ENCODE assay signal across 8 cellular contexts in the genomic region with DNA sequence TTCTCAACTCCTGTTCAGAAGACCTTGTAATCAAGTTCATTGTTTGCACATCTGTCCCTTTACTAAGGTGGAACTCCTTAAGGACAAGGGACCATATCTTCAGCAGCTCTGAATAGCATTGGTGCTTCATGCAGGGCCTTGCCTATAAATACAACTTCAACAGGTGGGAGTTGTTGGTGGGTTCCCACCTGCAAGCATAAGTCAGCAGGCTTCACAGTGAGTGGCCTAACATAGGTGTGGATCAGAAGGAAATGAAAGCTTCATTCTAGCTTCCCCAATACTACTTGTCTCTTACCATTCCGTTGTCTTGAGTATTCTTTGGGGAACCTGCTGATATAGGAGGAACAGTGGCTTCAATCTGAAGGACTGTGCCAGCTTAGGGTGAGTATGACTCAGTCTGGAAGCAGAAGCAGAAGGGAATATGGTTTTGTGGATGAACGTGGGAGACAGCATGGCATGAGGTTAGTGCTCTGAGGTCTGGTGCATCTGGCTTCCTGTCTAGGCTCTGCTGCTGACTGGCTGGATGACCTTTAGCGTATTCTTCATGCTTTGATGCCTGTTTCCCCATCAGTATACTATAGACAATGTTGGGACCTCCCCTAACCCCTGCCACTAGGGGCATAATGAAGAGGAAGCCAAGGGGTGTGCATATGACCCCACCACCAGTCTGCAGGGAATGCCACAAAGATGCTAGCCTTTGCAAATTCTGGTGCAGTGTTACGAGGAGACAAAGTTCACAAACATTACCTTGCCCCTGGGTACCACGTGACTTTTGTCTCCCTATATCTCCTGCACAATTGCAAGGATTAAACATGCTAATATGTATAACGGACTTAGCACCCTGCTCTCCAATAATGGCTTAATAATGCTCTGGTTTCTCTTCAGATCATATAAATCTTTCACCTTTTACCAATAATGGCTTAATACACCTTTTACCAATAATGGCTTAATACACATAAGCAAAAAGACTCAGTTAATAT.
DNase-seq lines count a peak whose midpoint lies in the region; ATAC-seq and TF ChIP-seq lines count a peak whose summit lies in the region.

No MANE protein-coding gene starts in this region.

- no peaks in the 10 kb centered on the region for H3K36me3 ChIP-seq in SU-DHL-6 (ENCODE audit: low read length)

- no peak overlapping the region for H3K4me3 ChIP-seq in SU-DHL-6 (ENCODE audit: insufficient read depth, low read length, poor library complexity, severe bottlenecking)

- CTCF ChIA-PET in activated CD4-positive, alpha-beta memory T cell treated with anti-CD3 and anti-CD28 coated beads for 36 hours (lab: Charles Lee) = interaction anchor here (1.2 to 1.8 kb wide), 2 partner anchors 9 to 20 kb away, joined by 4 to 5 read pairs; no protein-coding TSS in a partner anchor
- CTCF ChIA-PET in activated CD4-positive, alpha-beta memory T cell treated with anti-CD3 and anti-CD28 coated beads, Interleukin-2, amount 10 ng/mL, durations not matched to agents 7 days and 5 days (lab: Charles Lee) = no interaction called here
- CTCF ChIA-PET in activated naive CD4-positive, alpha-beta T cell treated with anti-CD3 and anti-CD28 coated beads, Interleukin-2, amount 10 ng/mL, durations not matched to agents 7 days and 5 days (lab: Charles Lee) = interaction anchor here (1.0 to 1.7 kb wide), 3 partner anchors 21 to 171 kb away, joined by 3 to 6 read pairs (median 4); no protein-coding TSS in a partner anchor

- DNase-seq in activated CD4-positive, alpha-beta memory T cell treated with anti-CD3 and anti-CD28 coated beads for 36 hours = peak; percentile 42
- DNase-seq in activated CD4-positive, alpha-beta memory T cell treated with anti-CD3 and anti-CD28 coated beads, Interleukin-2, amount 10 ng/mL, durations not matched to agents 7 days and 5 days = no peak
- DNase-seq in neural crest cell (ENCODE audit: low read depth, low spot score) (no peak), NCI-H1930 (lab: John Stamatoyannopoulos, UW) (no peak), posterior cingulate gyrus (no peak)
- DNase-seq in activated naive CD4-positive, alpha-beta T cell treated with anti-CD3 and anti-CD28 coated beads, Interleukin-2, amount 10 ng/mL, durations not matched to agents 7 days and 5 days = no peak

- no peak overlapping the region for H3K4me3 Mint-ChIP-seq in activated CD4-positive, alpha-beta memory T cell treated with anti-CD3 and anti-CD28 coated beads for 36 hours
- no peak overlapping the region for H3K4me3 Mint-ChIP-seq in activated CD4-positive, alpha-beta memory T cell treated with anti-CD3 and anti-CD28 coated beads, Interleukin-2, amount 10 ng/mL, durations not matched to agents 7 days and 5 days
- H3K4me3 Mint-ChIP-seq in neural crest cell = peak overlapping the region; percentile 33
- no peak overlapping the region for H3K4me3 Mint-ChIP-seq in activated naive CD4-positive, alpha-beta T cell treated with anti-CD3 and anti-CD28 coated beads, Interleukin-2, amount 10 ng/mL, durations not matched to agents 7 days and 5 days

- no peak overlapping the region for H2AFZ ChIP-seq in SU-DHL-6 (ENCODE audit: low read depth, low read length, severe bottlenecking)

- H3K9me2 ChIP-seq in SU-DHL-6 (replicated peaks; ENCODE audit: insufficient read depth, low read length) = no peaks in the 10 kb centered on the region

- peaks cover 80% of the 10 kb centered on the region for H3K4me1 Mint-ChIP-seq in activated CD4-positive, alpha-beta memory T cell treated with anti-CD3 and anti-CD28 coated beads for 36 hours (ENCODE audit: low read depth)
- peaks cover 75% of the 10 kb centered on the region for H3K4me1 Mint-ChIP-seq in activated CD4-positive, alpha-beta memory T cell treated with anti-CD3 and anti-CD28 coated beads, Interleukin-2, amount 10 ng/mL, durations not matched to agents 7 days and 5 days
- H3K4me1 Mint-ChIP-seq in neural crest cell = peaks cover 39% of the 10 kb centered on the region
- H3K4me1 Mint-ChIP-seq in activated naive CD4-positive, alpha-beta T cell treated with anti-CD3 and anti-CD28 coated beads, Interleukin-2, amount 10 ng/mL, durations not matched to agents 7 days and 5 days = peaks cover 85% of the 10 kb centered on the region

- POLR2A ChIA-PET in activated CD4-positive, alpha-beta memory T cell treated with anti-CD3 and anti-CD28 coated beads for 36 hours (lab: Charles Lee) = interaction anchor here (0.7 kb wide), 1 partner anchor 21 kb away, joined by 3 read pairs; no protein-coding TSS in a partner anchor
- POLR2A ChIA-PET in activated CD4-positive, alpha-beta memory T cell treated with anti-CD3 and anti-CD28 coated beads, Interleukin-2, amount 10 ng/mL, durations not matched to agents 7 days and 5 days (lab: Charles Lee) = interaction anchor here (1.3 to 1.4 kb wide), 2 partner anchors 11 to 54 kb away, joined by 3 to 5 read pairs; no protein-coding TSS in a partner anchor

- TF ChIP-seq CTCF in SU-DHL-6 (IDR thresholded peaks at IDR 0.05; ENCODE audit: insufficient read depth, low read length, poor library complexity, severe bottlenecking) = peak; percentile 46
- TF ChIP-seq CTCF in neural crest cell (conservative IDR thresholded peaks at IDR 0.05) = no peak

- H3K9me3 Mint-ChIP-seq in activated CD4-positive, alpha-beta memory T cell treated with anti-CD3 and anti-CD28 coated beads for 36 hours = no peaks in the 10 kb centered on the region
- no peaks in the 10 kb centered on the region for H3K9me3 Mint-ChIP-seq in activated CD4-positive, alpha-beta memory T cell treated with anti-CD3 and anti-CD28 coated beads, Interleukin-2, amount 10 ng/mL, durations not matched to agents 7 days and 5 days
- H3K9me3 Mint-ChIP-seq in neural crest cell = peaks cover 3% of the 10 kb centered on the region
- peaks cover 4% of the 10 kb centered on the region for H3K9me3 Mint-ChIP-seq in activated naive CD4-positive, alpha-beta T cell treated with anti-CD3 and anti-CD28 coated beads, Interleukin-2, amount 10 ng/mL, durations not matched to agents 7 days and 5 days

- peak overlapping the region; percentile 55 for H3K4me2 ChIP-seq in SU-DHL-6 (ENCODE audit: low read depth, low read length, poor library complexity, severe bottlenecking)

- H4K20me1 ChIP-seq in SU-DHL-6 (ENCODE audit: low read depth, low read length) = no peaks in the 10 kb centered on the region

- no peaks in the 10 kb centered on the region for H3K27me3 ChIP-seq in SU-DHL-6 (ENCODE audit: low read length)

- intact Hi-C loops in activated CD4-positive, alpha-beta memory T cell treated with anti-CD3 and anti-CD28 coated beads for 36 hours (cut with micrococcal nuclease) = loop anchor here (5.0 to 10.0 kb wide), 2 partner anchors 855 to 1512 kb away; a partner anchor contains a TSS
- intact Hi-C loops in posterior cingulate gyrus (cut with DNase I) = no loop called here

- peaks cover 65% of the 10 kb centered on the region for H3F3A ChIP-seq in SU-DHL-6 (ENCODE audit: insufficient read depth)

- H3K27ac Mint-ChIP-seq in activated CD4-positive, alpha-beta memory T cell treated with anti-CD3 and anti-CD28 coated beads for 36 hours = no peak overlapping the region
- H3K27ac Mint-ChIP-seq in activated CD4-positive, alpha-beta memory T cell treated with anti-CD3 and anti-CD28 coated beads, Interleukin-2, amount 10 ng/mL, durations not matched to agents 7 days and 5 days = no peak overlapping the region
- peak overlapping the region; percentile 44 for H3K27ac Mint-ChIP-seq in neural crest cell (ENCODE audit: unreplicated experiment)
- no peak overlapping the region for H3K27ac Mint-ChIP-seq in activated naive CD4-positive, alpha-beta T cell treated with anti-CD3 and anti-CD28 coated beads, Interleukin-2, amount 10 ng/mL, durations not matched to agents 7 days and 5 days

- H3K27ac ChIP-seq in SU-DHL-6 (ENCODE audit: low read depth, low read length) = peak overlapping the region; percentile 94

- H3K36me3 Mint-ChIP-seq in activated CD4-positive, alpha-beta memory T cell treated with anti-CD3 and anti-CD28 coated beads for 36 hours = no peaks in the 10 kb centered on the region
- no peaks in the 10 kb centered on the region for H3K36me3 Mint-ChIP-seq in activated CD4-positive, alpha-beta memory T cell treated with anti-CD3 and anti-CD28 coated beads, Interleukin-2, amount 10 ng/mL, durations not matched to agents 7 days and 5 days (ENCODE audit: low read depth)
- H3K36me3 Mint-ChIP-seq in neural crest cell (ENCODE audit: low read depth) = no peaks in the 10 kb centered on the region
- H3K36me3 Mint-ChIP-seq in activated naive CD4-positive, alpha-beta T cell treated with anti-CD3 and anti-CD28 coated beads, Interleukin-2, amount 10 ng/mL, durations not matched to agents 7 days and 5 days = peaks cover 6% of the 10 kb centered on the region

- H3K9ac ChIP-seq in SU-DHL-6 (ENCODE audit: low read length) = peak overlapping the region; percentile 43

- no peaks in the 10 kb centered on the region for H3K79me2 ChIP-seq in SU-DHL-6 (ENCODE audit: insufficient read depth, low read length)

- no peaks in the 10 kb centered on the region for H3K9me3 ChIP-seq in SU-DHL-6 (ENCODE audit: insufficient read depth, low read length)

- ATAC-seq in HG02943 (IDR thresholded peaks at IDR 0.05; ENCODE audit: low read depth, unreplicated experiment) = peak; percentile 53

- no peaks in the 10 kb centered on the region for H3K27me3 Mint-ChIP-seq in activated CD4-positive, alpha-beta memory T cell treated with anti-CD3 and anti-CD28 coated beads for 36 hours
- no peaks in the 10 kb centered on the region for H3K27me3 Mint-ChIP-seq in activated CD4-positive, alpha-beta memory T cell treated with anti-CD3 and anti-CD28 coated beads, Interleukin-2, amount 10 ng/mL, durations not matched to agents 7 days and 5 days
- no peaks in the 10 kb centered on the region for H3K27me3 Mint-ChIP-seq in neural crest cell (ENCODE audit: low read depth)
- H3K27me3 Mint-ChIP-seq in activated naive CD4-positive, alpha-beta T cell treated with anti-CD3 and anti-CD28 coated beads, Interleukin-2, amount 10 ng/mL, durations not matched to agents 7 days and 5 days = peaks cover under 1% of the 10 kb centered on the region
